ENCODE assay signal across 8 cellular contexts in the genomic region with DNA sequence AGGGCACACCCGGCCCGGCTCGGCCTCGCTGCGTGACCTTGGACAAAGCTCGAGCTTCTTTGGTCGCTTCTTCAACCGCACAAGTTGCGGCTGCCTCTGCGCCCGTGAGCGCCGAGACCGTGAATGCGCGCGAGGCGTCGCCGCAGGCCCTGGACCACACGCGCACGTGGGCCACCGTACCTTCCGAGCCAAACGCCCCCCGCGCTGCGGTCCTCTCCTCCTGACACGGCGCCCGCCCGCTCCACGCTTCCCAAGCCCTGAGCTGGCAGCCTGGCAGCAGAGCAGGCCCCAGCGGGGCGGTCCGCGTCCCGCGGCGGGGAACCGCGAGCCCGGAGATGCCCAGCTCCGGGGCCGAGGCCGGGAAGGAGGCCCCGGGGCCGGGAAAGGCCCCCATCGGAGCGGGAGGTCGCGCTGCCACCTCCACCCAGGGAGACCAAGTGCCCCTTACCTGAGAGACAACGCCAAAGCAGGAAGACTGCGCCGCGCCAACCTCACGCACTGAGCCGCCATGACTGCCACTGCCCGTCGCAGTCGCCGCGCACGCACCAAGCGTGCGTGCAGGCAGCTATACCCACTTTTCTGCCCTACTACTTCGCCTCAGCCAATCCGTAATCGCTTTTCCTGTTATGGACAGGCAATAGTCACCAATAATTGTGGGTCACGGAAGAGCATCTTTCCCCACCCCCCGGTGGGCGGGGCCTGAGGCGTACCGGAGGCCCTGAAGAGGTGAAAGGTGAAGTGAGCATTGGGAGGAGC.
DNase-seq lines count a peak whose midpoint lies in the region; ATAC-seq, FAIRE-seq and TF ChIP-seq lines count a peak whose summit lies in the region.

A gene (minus strand): TSS at position 542 of the 756 bp plus-strand sequence. CDS start 32 bp downstream, at position 510.

- TF ChIP-seq CTCF in AG10803 (conservative IDR thresholded peaks at IDR 0.05; ENCODE audit: low read length) (peak; percentile 28; the same call in 1 of the 2 replicates), VCaP (conservative IDR thresholded peaks at IDR 0.05) (no peak)

- DNase-seq in AG10803 (ENCODE audit: low read depth) (peak; percentile 99), NCI-H2227 (lab: John Stamatoyannopoulos, UW; ENCODE audit: unreplicated experiment) (peak; percentile 98), cerebellar nuclear complex (lab: John Stamatoyannopoulos, UW) (peak; percentile 99 to 100)
- DNase-seq in stimulated activated CD4-positive, alpha-beta T cell treated with anti-CD3 and anti-CD28 coated beads, Interleukin-12 subunit alpha, Interleukin-12 subunit beta, amount 100 ng/mL, for 4 hours = peak; percentile 100

- ATAC-seq in GM18909 (IDR thresholded peaks at IDR 0.05; ENCODE audit: poor library complexity, unreplicated experiment) = peak; percentile 87
- peak; percentile 87 for ATAC-seq in HG03159 (IDR thresholded peaks at IDR 0.05; ENCODE audit: unreplicated experiment)

- H3K4me3 ChIP-seq in AG10803 (ENCODE audit: low read length) = peak within 1 kb of the TSS; percentile 87

- FAIRE-seq in islet of Langerhans (lab: Jason Lieb, UNC) = peak; percentile 86

- H3K27ac ChIP-seq in VCaP = peak within 1 kb of the TSS; percentile 88

Comparison
In these comparisons a context has a peak if more than half of its experiments do, and no peak if none do; other contexts are left out.
1. Peak in every context shown above with its lines: DNase-seq, ATAC-seq, H3K4me3 ChIP-seq and H3K27ac ChIP-seq.